Comparison of ENCODE assay signal across 8 cellular contexts in the genomic region with DNA sequence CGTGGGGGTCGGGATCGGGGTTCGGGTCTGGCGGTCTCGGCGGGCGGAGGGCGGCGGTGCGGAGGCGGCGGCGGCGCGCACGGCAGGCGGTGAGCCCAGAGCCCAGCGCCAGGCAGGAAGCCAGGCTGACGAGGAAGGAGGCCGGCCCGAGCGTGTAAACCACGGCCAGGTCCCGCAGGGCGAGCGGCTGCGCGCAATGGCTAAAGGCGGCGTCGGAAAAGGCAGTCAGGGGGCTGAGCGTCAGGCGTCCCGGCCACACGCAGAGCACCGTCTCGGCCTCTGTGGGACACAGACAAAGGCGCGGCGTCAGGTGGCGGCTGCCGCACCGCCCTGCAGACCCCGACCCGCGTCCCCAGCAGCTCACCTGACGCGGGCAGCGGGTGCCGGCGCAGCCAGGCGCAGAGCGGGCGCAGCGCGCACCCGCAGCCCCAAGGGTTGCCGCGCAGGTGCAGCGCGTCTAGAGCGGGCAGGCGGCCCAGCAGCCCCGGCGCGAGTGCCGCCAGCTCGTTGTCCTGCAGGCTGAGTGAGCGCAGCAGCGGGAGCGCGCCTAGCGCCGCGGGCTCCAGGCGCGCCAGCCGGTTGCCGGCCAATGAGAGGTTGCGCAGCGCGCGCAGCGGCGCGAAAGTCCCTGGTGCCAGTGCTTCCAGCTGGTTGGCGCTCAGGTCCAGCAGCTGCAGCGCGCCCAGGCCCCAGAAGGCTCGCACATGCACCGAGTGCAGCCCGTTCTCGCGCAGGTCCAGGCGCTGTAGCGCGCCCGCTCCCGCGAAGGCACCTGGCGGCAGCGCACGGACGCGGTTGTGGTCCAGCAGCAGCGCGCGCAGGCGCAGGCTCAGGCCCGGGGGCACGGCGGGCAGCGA. TPM values are rescaled to one million over a fixed set of nuclear protein-coding genes. Genes with fewer than 3 reads are reported as not detected.
DNase-seq lines count a peak whose midpoint lies in the region; ATAC-seq and TF ChIP-seq lines count a peak whose summit lies in the region.

No MANE protein-coding gene starts in this region.

- no peaks in the 10 kb centered on the region for H3K9me2 ChIP-seq in OCI-LY1 (ENCODE audit: low read depth, low read length)

- TF ChIP-seq CTCF in OCI-LY1 (IDR thresholded peaks at IDR 0.05; ENCODE audit: low read length) (no peak), mucosa of descending colon (IDR thresholded peaks at IDR 0.05) (no peak)

- no peak overlapping the region for H2AFZ ChIP-seq in OCI-LY1 (ENCODE audit: low read length)

- intact Hi-C loops in mucosa of descending colon (cut with DNase I, micrococcal nuclease): no loop called here

- no peaks in the 10 kb centered on the region for H3K36me3 ChIP-seq in OCI-LY1 (ENCODE audit: insufficient read depth, low read length)
- no peaks in the 10 kb centered on the region for H3K36me3 ChIP-seq in mucosa of descending colon (ENCODE audit: low read depth)

- H3K4me1 ChIP-seq in OCI-LY1 (ENCODE audit: insufficient read depth, low read length, severe bottlenecking) (peaks cover 11% of the 10 kb centered on the region), mucosa of descending colon (ENCODE audit: low read depth) (peaks cover 34% of the 10 kb centered on the region)

- H3K9me3 ChIP-seq in OCI-LY1 (ENCODE audit: low read length): no peaks in the 10 kb centered on the region
- H3K9me3 ChIP-seq in mucosa of descending colon: no peaks in the 10 kb centered on the region

- no peak overlapping the region; the same call in 1 of the 2 replicates for H3K9ac ChIP-seq in OCI-LY1 (ENCODE audit: low read length)

- H3K27ac ChIP-seq in OCI-LY1 (ENCODE audit: low read depth, low read length, poor library complexity, severe bottlenecking): no peak overlapping the region

- H3K27me3 ChIP-seq in OCI-LY1 (ENCODE audit: insufficient read depth, low read length): peaks cover 14% of the 10 kb centered on the region

- H4K20me1 ChIP-seq in OCI-LY1 (ENCODE audit: insufficient read depth, low read length): no peaks in the 10 kb centered on the region

- ATAC-seq in mucosa of descending colon: peak; percentile 61
- no peak for ATAC-seq in GM18517 (IDR thresholded peaks at IDR 0.05; ENCODE audit: unreplicated experiment)
- no peak for ATAC-seq in HG03354 (IDR thresholded peaks at IDR 0.05; ENCODE audit: poor library complexity, severe bottlenecking, unreplicated experiment)

- H3F3A ChIP-seq in OCI-LY1 (ENCODE audit: insufficient read depth, low read length): no peaks in the 10 kb centered on the region

- DNase-seq in DMS153 treated with DMSO at 0.1 percent for 48 hours (lab: John Stamatoyannopoulos, UW; ENCODE audit: unreplicated experiment): peak; percentile 64
- peak; percentile 56 for DNase-seq in HT1080 (ENCODE audit: low read depth)
- peak; percentile 56 for DNase-seq in dermis blood vessel endothelial cell
- DNase-seq in mucosa of descending colon: peak in 2 of 3 donors; percentile 53 to 71
- DNase-seq in NCI-H187 treated with DMSO at 0.1 percent for 48 hours (lab: John Stamatoyannopoulos, UW): no peak

- peak overlapping the region; percentile 43 for H3K4me2 ChIP-seq in OCI-LY1 (ENCODE audit: low read length)

- peak overlapping the region; percentile 30 for H3K4me3 ChIP-seq in OCI-LY1 (ENCODE audit: low read depth, low read length, poor library complexity, severe bottlenecking)
- H3K4me3 ChIP-seq in mucosa of descending colon: peak overlapping the region; percentile 11

- H3K79me2 ChIP-seq in OCI-LY1 (ENCODE audit: insufficient read depth, low read length): no peaks in the 10 kb centered on the region

RNA-seq across cellular contexts. Expression of a gene that starts 0.7 kb away (rescaled TPM):
- total RNA-seq in HT1080 (2014; rRNA removed; shearing (Covaris generic)): not detected in 2 replicates
- polyA plus RNA-seq in HT1080 (2015; cell fraction: cytosol; rRNA removed): not detected in 2 replicates
- polyA plus RNA-seq in HT1080 (2015; cell fraction: nucleus; rRNA removed): not detected in 2 replicates
- total RNA-seq in dermis blood vessel endothelial cell (not detected in 2 replicates), mucosa of descending colon (10 to 100 TPM; 18.7 to 63.0 (median 58.9) TPM)

RNA-seq across cellular contexts. Expression of a gene that starts 2.7 kb away (rescaled TPM):
- total RNA-seq in HT1080 (2014; rRNA removed; shearing (Covaris generic)): not detected in 2 replicates
- polyA plus RNA-seq in HT1080 (2015; cell fraction: cytosol; rRNA removed): not detected in 2 replicates
- polyA plus RNA-seq in HT1080 (2015; cell fraction: nucleus; rRNA removed): not detected in 2 replicates
- total RNA-seq in dermis blood vessel endothelial cell (not detected in 2 replicates), mucosa of descending colon (1 to 10 TPM in 1 of 3 donors, not detected in 2; 1.0 TPM)

RNA-seq across cellular contexts. Expression of a gene that starts 19.2 kb away (rescaled TPM):
- 18.5 and 27.2 TPM in 2 replicates for total RNA-seq in HT1080 (2014; rRNA removed; shearing (Covaris generic))
- polyA plus RNA-seq in HT1080 (2015; cell fraction: cytosol; rRNA removed): 18.3 and 20.2 TPM in 2 replicates
- polyA plus RNA-seq in HT1080 (2015; cell fraction: nucleus; rRNA removed): 106 and 112 TPM in 2 replicates
- total RNA-seq in dermis blood vessel endothelial cell (23.1 and 33.6 TPM in 2 replicates), mucosa of descending colon (10 to 100 TPM; 60.8 to 65.9 (median 61.7) TPM)

RNA-seq across cellular contexts. Expression of a gene that starts 19.3 kb away (rescaled TPM):
- total RNA-seq in HT1080 (2014; rRNA removed; shearing (Covaris generic)): 101 and 138 TPM in 2 replicates
- 72.9 and 99.9 TPM in 2 replicates for polyA plus RNA-seq in HT1080 (2015; cell fraction: cytosol; rRNA removed)
- polyA plus RNA-seq in HT1080 (2015; cell fraction: nucleus; rRNA removed): 29.4 and 29.9 TPM in 2 replicates
- total RNA-seq in dermis blood vessel endothelial cell: 112 and 128 TPM in 2 replicates
- total RNA-seq in mucosa of descending colon: 10 to 100 TPM; 56.7 to 71.1 (median 64.0) TPM

RNA-seq across cellular contexts. Expression of a gene that starts 30.2 kb away (rescaled TPM):
- not detected in 2 replicates for total RNA-seq in HT1080 (2014; rRNA removed; shearing (Covaris generic))
- 0.06 TPM in 1 of 2 replicates, not detected in the other for polyA plus RNA-seq in HT1080 (2015; cell fraction: cytosol; rRNA removed)
- polyA plus RNA-seq in HT1080 (2015; cell fraction: nucleus; rRNA removed): not detected in 2 replicates
- total RNA-seq in dermis blood vessel endothelial cell (0.05 and 0.17 TPM in 2 replicates), mucosa of descending colon (1 to 10 TPM in 1 of 3 donors, under 1 TPM in 1, not detected in 1; 0.36 to 2.6 TPM)

Comparison
In these comparisons a context has a peak if more than half of its experiments do, and no peak if none do; other contexts are left out.
1. RNA of a gene that starts 0.7 kb away (total RNA-seq): 18.7 to 63.0 TPM in mucosa of descending colon; not detected in HT1080 and not detected in dermis blood vessel endothelial cell; every median in the first group is over 10 times any median in the second.